Comparison of ENCODE assay signal across 18 cellular contexts in the genomic region with DNA sequence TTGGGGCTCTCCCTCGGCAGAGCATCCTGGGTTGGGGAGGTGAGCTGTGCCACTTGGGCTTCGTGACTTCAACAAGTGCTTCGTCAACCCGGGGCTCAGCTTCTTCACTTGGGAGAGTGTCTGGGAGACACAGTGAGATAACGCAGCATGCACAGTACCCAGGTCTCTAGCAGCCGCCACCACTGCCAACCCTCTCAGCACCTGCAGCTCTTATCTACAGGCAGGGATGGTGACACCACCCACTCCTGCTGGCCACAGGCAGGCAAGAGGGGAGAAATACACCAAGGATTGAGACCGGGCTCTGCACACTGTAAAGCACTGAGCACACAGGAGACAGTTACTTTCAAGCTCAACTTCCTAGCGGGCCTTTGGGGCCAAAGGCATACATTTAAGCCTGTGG. TPM values are rescaled to one million over a fixed set of nuclear protein-coding genes. Genes with fewer than 3 reads are reported as not detected.
DNase-seq lines count a peak whose midpoint lies in the region; ATAC-seq and TF ChIP-seq lines count a peak whose summit lies in the region.
"Had no signal": no experiment of that assay in that cellular context is flagged by ENCODE, and none has a peak within 500 bp of the region (broad histone marks: within the 10 kb centered on the region; RNA-seq: fewer than 3 reads in every experiment).

No MANE protein-coding gene starts in this region.

- ATAC-seq in HG03139 (IDR thresholded peaks at IDR 0.05; ENCODE audit: unreplicated experiment) (no peak), HG02610 (IDR thresholded peaks at IDR 0.05; ENCODE audit: unreplicated experiment) (no peak)
- ATAC-seq: CD8-positive, alpha-beta T cell; GM12878 had no signal

- peaks cover 82% of the 10 kb centered on the region for H3K4me1 Mint-ChIP-seq in CD14-positive monocyte

- no peak for TF ChIP-seq CTCF in CD14-positive monocyte (IDR thresholded peaks at IDR 0.05)
- TF ChIP-seq CTCF in RWPE1 (conservative IDR thresholded peaks at IDR 0.05; ENCODE audit: low read depth), result no peak
- TF ChIP-seq CTCF in left ventricle myocardium inferior (IDR thresholded peaks at IDR 0.05; ENCODE audit: borderline replicate concordance), result no peak
- TF ChIP-seq CTCF in osteoblast (IDR thresholded peaks at IDR 0.05; ENCODE audit: extremely low read depth, low read depth, low read length), result no peak
- no peak for TF ChIP-seq CTCF in MM.1S (IDR thresholded peaks at IDR 0.05; ENCODE audit: low read length)

- no peaks in the 10 kb centered on the region for H3K9me2 ChIP-seq in MM.1S (replicated peaks; ENCODE audit: insufficient read depth, low read length)
- H3K9me2 ChIP-seq: SK-N-SH had no signal

- CTCF ChIA-PET in RWPE1 (lab: Yijun Ruan, JAX), result no interaction called here

- DNase-seq in CD14-positive monocyte (ENCODE audit: low spot score), result no peak
- DNase-seq in RWPE1 (ENCODE audit: low spot score), result no peak
- DNase-seq in left ventricle myocardium inferior, result no peak
- no peak for DNase-seq in osteoblast (ENCODE audit: insufficient read length, low spot score, missing footprints)
- no peak for DNase-seq in SKM-1 (lab: John Stamatoyannopoulos, UW; ENCODE audit: unreplicated experiment)
- DNase-seq in MM.1S, result no peak
- DNase-seq: activated CD4-positive, CD25-positive, alpha-beta regulatory T cell treated with anti-CD3 and anti-CD28 coated beads, Interleukin-2, amount 50 U/mL, for 72 hours; activated naive CD4-positive, alpha-beta T cell treated with anti-CD3 and anti-CD28 coated beads, Interleukin-2, amount 50 U/mL, for 16 hours; CD8-positive, alpha-beta T cell; DMS53; endodermal cell; left cardiac atrium; NCI-H2081 treated with DMSO at 0.1 percent for 48 hours; occipital lobe; SK-N-SH had no signal

- H3K9me3 ChIP-seq in left ventricle myocardium inferior (replicated peaks) (no peaks in the 10 kb centered on the region), osteoblast (ENCODE audit: low read depth, low read length) (no peaks in the 10 kb centered on the region), MM.1S (replicated peaks; ENCODE audit: insufficient read depth, low read length) (no peaks in the 10 kb centered on the region)
- H3K9me3 ChIP-seq: SK-N-SH had no signal

- peaks cover 0 to 2% (median 0%) of the 10 kb centered on the region in 7 donors for H3K9me3 Mint-ChIP-seq in CD14-positive monocyte
- H3K9me3 Mint-ChIP-seq: CD8-positive, alpha-beta T cell; endodermal cell had no signal

- no peaks in the 10 kb centered on the region for H3F3A ChIP-seq in MM.1S (ENCODE audit: insufficient read depth, low read length)

- H3K79me2 ChIP-seq in osteoblast (ENCODE audit: insufficient read depth, low read length), result peaks cover 99% of the 10 kb centered on the region
- peaks cover 100% of the 10 kb centered on the region for H3K79me2 ChIP-seq in MM.1S (ENCODE audit: low read length)

- peak overlapping the region; percentile 93 to 99 (median 96) for H3K27ac Mint-ChIP-seq in CD14-positive monocyte
- H3K27ac Mint-ChIP-seq: CD8-positive, alpha-beta T cell; endodermal cell had no signal

- H3K9ac ChIP-seq in MM.1S (ENCODE audit: low read length), result no peak overlapping the region
- H3K9ac ChIP-seq: SK-N-SH had no signal

- peaks cover 52 to 69% of the 10 kb centered on the region in 2 donors for H3K36me3 Mint-ChIP-seq in CD14-positive monocyte

- H3K4me1 ChIP-seq in left ventricle myocardium inferior (peaks cover 84% of the 10 kb centered on the region), osteoblast (ENCODE audit: insufficient read depth, low read length) (peaks cover 13% of the 10 kb centered on the region), MM.1S (ENCODE audit: low read length) (no peaks in the 10 kb centered on the region)

- H3K4me2 ChIP-seq in osteoblast (ENCODE audit: insufficient read depth, low read length) (no peak overlapping the region), MM.1S (ENCODE audit: low read depth, low read length) (no peak overlapping the region)
- H3K4me2 ChIP-seq: SK-N-SH had no signal

- H3K27ac ChIP-seq in RWPE1 (peak overlapping the region; percentile 96), left ventricle myocardium inferior (replicated peaks) (peak overlapping the region; percentile 71), osteoblast (ENCODE audit: low read depth, low read length) (peak overlapping the region; percentile 62), MM.1S (ENCODE audit: low read length) (no peak overlapping the region)

- H2AFZ ChIP-seq in osteoblast (ENCODE audit: low read length), result no peak overlapping the region
- no peak overlapping the region for H2AFZ ChIP-seq in MM.1S (ENCODE audit: low read length)

- no peaks in the 10 kb centered on the region for H3K27me3 Mint-ChIP-seq in CD14-positive monocyte (ENCODE audit: low read depth in 3 of 3)

- H3K4me3 ChIP-seq in left ventricle myocardium inferior, result no peak overlapping the region
- no peak overlapping the region for H3K4me3 ChIP-seq in osteoblast (ENCODE audit: insufficient read depth, low read length)
- H3K4me3 ChIP-seq in MM.1S (ENCODE audit: low read length), result no peak overlapping the region
- H3K4me3 ChIP-seq: GM12878 had no signal

- peaks cover 68% of the 10 kb centered on the region for H4K20me1 ChIP-seq in osteoblast (ENCODE audit: insufficient read depth, low read length)
- H4K20me1 ChIP-seq in MM.1S (ENCODE audit: insufficient read depth, low read length), result peaks cover 66% of the 10 kb centered on the region

- peaks cover 33% of the 10 kb centered on the region for H3K36me3 ChIP-seq in left ventricle myocardium inferior
- H3K36me3 ChIP-seq in osteoblast (ENCODE audit: insufficient read depth, low read length), result peaks cover 41% of the 10 kb centered on the region
- peaks cover 17% of the 10 kb centered on the region for H3K36me3 ChIP-seq in MM.1S (replicated peaks; ENCODE audit: insufficient read depth, low read length)

- intact Hi-C loops in CD14-positive monocyte (cut with micrococcal nuclease) (no loop called here), left ventricle myocardium inferior (cut with micrococcal nuclease) (no loop called here)

- POLR2A ChIA-PET in RWPE1 (lab: Yijun Ruan, JAX; ENCODE audit: low non-redundant PET), result no interaction called here

- H3K27me3 ChIP-seq in left ventricle myocardium inferior (ENCODE audit: low read depth) (no peaks in the 10 kb centered on the region), osteoblast (ENCODE audit: insufficient read depth, low read length) (no peaks in the 10 kb centered on the region), MM.1S (replicated peaks; ENCODE audit: insufficient read depth, low read length) (no peaks in the 10 kb centered on the region)

- no peak overlapping the region for H3K4me3 Mint-ChIP-seq in CD14-positive monocyte
- H3K4me3 Mint-ChIP-seq: CD8-positive, alpha-beta T cell; endodermal cell had no signal

RNA-seq across cellular contexts. Expression of a gene that starts 11.5 kb away (rescaled TPM):
- 100 to 1,000 TPM; 562 to 582 TPM for polyA plus RNA-seq in CD14-positive monocyte
- total RNA-seq in left ventricle myocardium inferior, result 32.1 TPM
- 413 and 453 TPM in 2 replicates for total RNA-seq in osteoblast

Comparison
In these comparisons a context has a peak if more than half of its experiments do, and no peak if none do; other contexts are left out.
1. RNA of a gene that starts 11.5 kb away (total RNA-seq): 413 to 453 TPM in osteoblast; 32.1 TPM in left ventricle myocardium inferior (single experiment); every median in the first group is over 10 times any median in the second.